In genomic region chr15:58297639-58298038, GRCh38 we compare ENCODE assay signal across 20 cellular contexts.
"Had no signal": no experiment of that assay in that cellular context is flagged by ENCODE, and none has a peak within 500 bp of the region (broad histone marks: within the 10 kb centered on the region; RNA-seq: fewer than 3 reads in every experiment).

No MANE protein-coding gene starts in this region.

- H3K27ac ChIP-seq: heart right ventricle, left lung, neural progenitor cell had no signal

- H3K36me3 ChIP-seq: heart right ventricle, left lung, neural progenitor cell had no signal

- DNase-seq: activated CD4-positive, alpha-beta T cell treated with anti-CD3 and anti-CD28 coated beads for 36 hours; activated CD4-positive, alpha-beta T cell treated with anti-CD3 and anti-CD28 coated beads, Interleukin-2, amount 50 U/mL, for 4 hours; activated effector memory CD4-positive, alpha-beta T cell treated with Interleukin-2 at 50 U/mL for 16 hours; activated naive CD4-positive, alpha-beta T cell treated with anti-CD3 and anti-CD28 coated beads, Interleukin-2, amount 50 U/mL, for 16 hours; activated naive CD8-positive, alpha-beta T cell treated with anti-CD3 and anti-CD28 coated beads, Interleukin-2, amount 50 U/mL, for 24 hours; activated T-cell treated with anti-CD3 and anti-CD28 coated beads, Interleukin-2, amount 50 U/mL, for 72 hours; effector CD4-positive, alpha-beta T cell; heart right ventricle; left lung; naive thymus-derived CD4-positive, alpha-beta T cell; posterior cingulate gyrus; stimulated activated CD4-positive, alpha-beta T cell treated with anti-CD3 and anti-CD28 coated beads, Interleukin-2, amount 100 ng/mL, for 48 hours; stimulated activated CD8-positive, alpha-beta memory T cell treated with anti-CD3 and anti-CD28 coated beads, Interleukin-4, amount 100 ng/mL, for 48 hours; stimulated activated naive B cell treated with anti-CD40 and anti-IgM and Interleukin-4, amounts not matched to agents 10 μg/mL and 1 μg/mL and 100 μg/mL, for 72 hours; T-helper 9 cell had no signal

- H3K4me1 Mint-ChIP-seq: activated CD4-positive, alpha-beta T cell treated with anti-CD3 and anti-CD28 coated beads for 36 hours; stimulated activated naive B cell treated with anti-CD40 and anti-IgM and Interleukin-4, amounts not matched to agents 10 μg/mL and 1 μg/mL and 100 μg/mL, for 72 hours had no signal

- H3K4me3 ChIP-seq: heart right ventricle, left lung, neural progenitor cell had no signal

- H3K9ac ChIP-seq: neural progenitor cell had no signal

- H2AFZ ChIP-seq: neural progenitor cell had no signal

- H3K27ac Mint-ChIP-seq: activated CD4-positive, alpha-beta T cell treated with anti-CD3 and anti-CD28 coated beads for 36 hours; activated naive CD8-positive, alpha-beta T cell treated with anti-CD3 and anti-CD28 coated beads, Interleukin-2, amount 50 U/mL, for 24 hours; activated T-cell treated with anti-CD3 and anti-CD28 coated beads, Interleukin-2, amount 50 U/mL, for 72 hours; naive thymus-derived CD4-positive, alpha-beta T cell; neural progenitor cell; stimulated activated naive B cell treated with anti-CD40 and anti-IgM and Interleukin-4, amounts not matched to agents 10 μg/mL and 1 μg/mL and 100 μg/mL, for 72 hours; type B pancreatic cell had no signal

- H3K4me1 ChIP-seq: neural progenitor cell had no signal

- H3K27me3 Mint-ChIP-seq: activated CD4-positive, alpha-beta T cell treated with anti-CD3 and anti-CD28 coated beads for 36 hours; activated naive CD8-positive, alpha-beta T cell treated with anti-CD3 and anti-CD28 coated beads, Interleukin-2, amount 50 U/mL, for 24 hours; type B pancreatic cell had no signal

- H3K36me3 Mint-ChIP-seq: type B pancreatic cell had no signal

- H3K4me2 ChIP-seq: neural progenitor cell had no signal

- H3K4me3 Mint-ChIP-seq: activated CD4-positive, alpha-beta T cell treated with anti-CD3 and anti-CD28 coated beads for 36 hours; activated naive CD8-positive, alpha-beta T cell treated with anti-CD3 and anti-CD28 coated beads, Interleukin-2, amount 50 U/mL, for 24 hours; activated T-cell treated with anti-CD3 and anti-CD28 coated beads, Interleukin-2, amount 50 U/mL, for 72 hours; dendritic cell treated with granulocyte-macrophage colony-stimulating factor and Interleukin-4, amounts not matched to agents 40 ng/mL and 50 ng/mL, for 4 days; naive thymus-derived CD4-positive, alpha-beta T cell; neural progenitor cell; stimulated activated naive B cell treated with anti-CD40 and anti-IgM and Interleukin-4, amounts not matched to agents 10 μg/mL and 1 μg/mL and 100 μg/mL, for 72 hours; type B pancreatic cell had no signal

- ATAC-seq: activated CD4-positive, alpha-beta T cell treated with anti-CD3 and anti-CD28 coated beads for 36 hours; activated naive CD8-positive, alpha-beta T cell treated with anti-CD3 and anti-CD28 coated beads, Interleukin-2, amount 50 U/mL, for 24 hours; activated T-cell treated with anti-CD3 and anti-CD28 coated beads, Interleukin-2, amount 50 U/mL, for 72 hours; heart right ventricle; left lung; naive thymus-derived CD4-positive, alpha-beta T cell; stimulated activated naive B cell treated with anti-CD40 and anti-IgM and Interleukin-4, amounts not matched to agents 10 μg/mL and 1 μg/mL and 100 μg/mL, for 72 hours had no signal

- FAIRE-seq: endometrium, keratinocyte had no signal

- H3K27me3 ChIP-seq: heart right ventricle, left lung, neural progenitor cell had no signal
